17 cellular contexts compared by ENCODE assay signal in the genomic region with DNA sequence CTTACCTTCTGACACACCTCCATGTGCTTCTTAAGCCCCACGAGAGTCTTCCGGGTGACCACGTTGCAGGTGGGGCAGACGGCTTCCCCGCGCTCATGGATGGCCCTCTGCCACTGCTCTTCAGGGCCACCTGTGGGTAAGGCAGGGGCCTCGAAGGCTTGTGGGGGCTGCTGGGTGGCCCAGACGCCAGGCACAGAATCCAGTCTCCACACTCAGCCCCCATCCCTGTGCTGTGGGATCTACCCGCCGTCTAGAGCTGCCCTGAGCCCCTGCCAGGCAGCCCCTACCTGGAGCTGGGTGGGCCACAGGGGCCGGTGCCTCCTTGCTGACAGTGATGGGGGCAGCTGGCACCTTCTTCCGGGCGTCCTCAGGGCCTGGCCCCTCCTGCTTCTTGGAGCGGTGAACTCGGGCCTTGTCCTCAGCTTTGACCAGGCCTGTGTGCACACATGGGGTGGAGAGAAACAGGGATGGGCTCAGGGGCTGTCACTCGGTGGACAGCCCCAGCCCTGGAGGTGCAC.
"Had no signal": no experiment of that assay in that cellular context is flagged by ENCODE, and none has a peak within 500 bp of the region (broad histone marks: within the 10 kb centered on the region; RNA-seq: fewer than 3 reads in every experiment).

No MANE protein-coding gene starts in this region.

- H3K4me3 ChIP-seq: cardiac muscle cell, left lung, pancreas, smooth muscle cell, transverse colon, uterus had no signal

- H3K36me3 ChIP-seq: transverse colon, uterus had no signal

- H3K27me3 ChIP-seq: cardiac muscle cell, left lung, pancreas, uterus had no signal

- DNase-seq: activated CD4-positive, alpha-beta T cell treated with anti-CD3 and anti-CD28 coated beads, Interleukin-2, amount 50 U/mL, for 1 hour; activated CD8-positive, alpha-beta T cell treated with anti-CD3 and anti-CD28 coated beads, Interleukin-2, amount 10 ng/mL, durations not matched to agents 7 days and 5 days; activated gamma-delta T cell; midbrain; natural killer cell; stimulated activated CD4-positive, alpha-beta T cell treated with anti-CD3 and anti-CD28 coated beads, Interleukin-2, amount 100 ng/mL, for 48 hours; stimulated activated CD8-positive, alpha-beta memory T cell treated with anti-CD3 and anti-CD28 coated beads, Interleukin-4, amount 100 ng/mL, for 48 hours; stimulated activated naive B cell treated with anti-CD40 and anti-IgM and Interleukin-4, amounts not matched to agents 10 μg/mL and 1 μg/mL and 100 μg/mL, for 72 hours; transverse colon had no signal

- ATAC-seq: activated CD4-positive, CD25-positive, alpha-beta regulatory T cell treated with anti-CD3 and anti-CD28 coated beads, Interleukin-2, amount 50 U/mL, for 24 hours; activated CD8-positive, alpha-beta T cell treated with anti-CD3 and anti-CD28 coated beads, Interleukin-2, amount 10 ng/mL, durations not matched to agents 7 days and 5 days; left lung; natural killer cell; pancreas; sciatic nerve; stimulated activated naive B cell treated with anti-CD40 and anti-IgM and Interleukin-4, amounts not matched to agents 10 μg/mL and 1 μg/mL and 100 μg/mL, for 72 hours had no signal

- H3K27ac ChIP-seq: cardiac muscle cell, left lung, pancreas, transverse colon, uterus, VCaP had no signal

- H3K9me3 ChIP-seq: left lung, pancreas, transverse colon, uterus had no signal
